4 cellular contexts compared by ENCODE assay signal in the genomic region with DNA sequence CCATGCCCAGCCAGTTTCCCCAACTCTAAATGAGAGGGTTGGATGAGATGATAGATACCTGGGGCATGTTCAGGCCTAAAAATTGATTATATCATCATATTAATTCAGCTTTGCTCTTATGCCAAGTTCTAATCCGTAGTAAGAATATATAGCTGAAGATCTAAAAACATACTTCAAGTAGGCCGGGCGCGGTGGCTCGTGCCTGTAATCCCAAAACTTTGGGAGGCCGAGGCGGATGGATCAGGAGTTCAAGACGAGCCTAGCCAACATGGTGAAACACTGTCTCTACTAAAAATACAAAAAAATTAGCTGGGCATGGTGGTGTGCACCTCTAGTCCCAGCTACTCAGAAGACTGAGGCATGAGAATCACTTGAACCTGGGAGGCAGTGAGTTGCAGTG. TPM values are rescaled to one million over a fixed set of nuclear protein-coding genes. Genes with fewer than 3 reads are reported as not detected.
"Had no signal": no experiment of that assay in that cellular context is flagged by ENCODE, and none has a peak within 500 bp of the region (broad histone marks: within the 10 kb centered on the region; RNA-seq: fewer than 3 reads in every experiment).

No MANE protein-coding gene starts in this region.

- H3K4me3 ChIP-seq: GM12878 had no signal

- DNase-seq: GDM1, GF-D8 had no signal

- ATAC-seq: GM12878 had no signal

RNA-seq across cellular contexts. Expression of gene PLA2G10, which starts 12.0 kb away (rescaled TPM):
- total RNA-seq: G401, GM12878 had no signal
